4 cellular contexts compared by ENCODE assay signal in the genomic region with DNA sequence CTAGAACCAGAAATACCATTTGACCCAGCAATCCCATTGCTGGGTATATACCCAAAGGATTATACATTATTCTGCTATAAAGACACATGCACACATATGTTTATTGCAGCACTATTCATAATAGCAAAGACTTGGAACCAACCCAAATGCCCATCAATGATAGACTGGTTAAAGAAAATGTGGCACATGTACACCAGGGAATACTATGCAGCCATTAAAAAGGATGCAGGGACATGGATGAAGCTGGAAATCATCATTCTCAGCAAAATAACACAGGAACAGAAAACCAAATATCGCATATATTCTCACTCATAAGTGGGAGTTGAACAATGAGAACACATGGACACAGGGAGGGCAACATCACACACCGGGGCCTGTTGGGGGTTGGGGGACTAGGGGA.
DNase-seq lines count a peak whose midpoint lies in the region; ATAC-seq, FAIRE-seq and TF ChIP-seq lines count a peak whose summit lies in the region.
"Not testable (repeated sequence)": the region's sequence is repeated elsewhere in the genome, so short reads cannot be mapped to it uniquely, and the experiment has no call there.

No MANE protein-coding gene starts in this region.

- H3K27me3 ChIP-seq in K562 (ENCODE audit: control insufficient read depth in 2 of 2, insufficient read depth in 2 of 2, low read length in 2 of 2), result not testable (repeated sequence)

- not testable (repeated sequence) for H4K20me1 ChIP-seq in K562 (replicated peaks; ENCODE audit: control insufficient read depth, insufficient read depth, low read length)

- WGBS in K562 (ENCODE audit: insufficient coverage, low coverage, missing lambda C conversion rate), result 0% methylated on average over 2 of the region's 2 CpGs

- peak overlapping the region; percentile 60 for H3K27ac Mint-ChIP-seq in stimulated activated naive CD8-positive, alpha-beta T cell treated with anti-CD3 and anti-CD28 coated beads, Interleukin-15, Interleukin-2, amounts not matched to agents 100 ng/mL and 50 ng/mL, for 24 hours

- DNase-seq in K562 (ENCODE audit: extremely low read depth in 1 of 4, low spot score in 3 of 4), result not testable (repeated sequence)

- H3K27me3 Mint-ChIP-seq in stimulated activated naive CD8-positive, alpha-beta T cell treated with anti-CD3 and anti-CD28 coated beads, Interleukin-15, Interleukin-2, amounts not matched to agents 100 ng/mL and 50 ng/mL, for 24 hours, result peaks cover 29% of the 10 kb centered on the region

- not testable (repeated sequence) for H3K36me3 Mint-ChIP-seq in stimulated activated naive CD8-positive, alpha-beta T cell treated with anti-CD3 and anti-CD28 coated beads, Interleukin-15, Interleukin-2, amounts not matched to agents 100 ng/mL and 50 ng/mL, for 24 hours (ENCODE audit: low read depth)

- not testable (repeated sequence) for TF ChIP-seq POLR2A in K562 (conservative IDR thresholded peaks at IDR 0.05)

- TF ChIP-seq EP300 in K562 (IDR thresholded peaks at IDR 0.05; ENCODE audit: low read length), result not testable (repeated sequence)

- TF ChIP-seq CTCF in HEK293 (tag by site-specific recombination; IDR thresholded peaks at IDR 0.05); K562 (IDR thresholded peaks at IDR 0.05 in 2 of 3, conservative IDR thresholded peaks at IDR 0.05 in 1 of 3; ENCODE audit: insufficient read depth in 2 of 3, low read depth in 1 of 3, low read length in 3 of 3): not testable (repeated sequence)

- H3K4me1 ChIP-seq in HEK293 (ENCODE audit: control insufficient read depth, insufficient read depth, low read length); K562 (replicated peaks in 1 of 2; ENCODE audit: control insufficient read depth in 2 of 2, insufficient read depth in 2 of 2, low read length in 2 of 2): not testable (repeated sequence)

- in situ Hi-C loops in K562 (cut with MboI), result not testable (repeated sequence)

- not testable (repeated sequence) for H3K9me3 Mint-ChIP-seq in stimulated activated naive CD8-positive, alpha-beta T cell treated with anti-CD3 and anti-CD28 coated beads, Interleukin-15, Interleukin-2, amounts not matched to agents 100 ng/mL and 50 ng/mL, for 24 hours

- not testable (repeated sequence) for H3K9ac ChIP-seq in K562 (ENCODE audit: insufficient read depth in 1 of 2, low read depth in 2 of 2, low read length in 2 of 2)

- H3K9me1 ChIP-seq in K562 (ENCODE audit: control insufficient read depth, insufficient read depth, low read length), result not testable (repeated sequence)

- not testable (repeated sequence) for TF ChIP-seq RAD21 in K562 (CRISPR knock-in tag; conservative IDR thresholded peaks at IDR 0.05 in 1 of 2, IDR thresholded peaks at IDR 0.05 in 1 of 2)

- not testable (repeated sequence) for H2AFZ ChIP-seq in K562 (ENCODE audit: low read depth, low read length)

- FAIRE-seq in K562 (lab: Jason Lieb, UNC), result not testable (repeated sequence)

- not testable (repeated sequence) for BruUV-seq in K562 (replicated peaks; lab: Mats Ljungman, UMichigan)

- intact Hi-C loops in K562 (cut with micrococcal nuclease), result not testable (repeated sequence)

- POLR2A ChIA-PET in HEK293 (lab: Yijun Ruan, JAX), result not testable (repeated sequence)
- POLR2A ChIA-PET in K562 (lab: Yijun Ruan, JAX), result interaction anchor here (0.6 kb wide), 1 partner anchor 57 kb away, joined by 4 read pairs; no protein-coding TSS in a partner anchor

- H3K4me1 Mint-ChIP-seq in stimulated activated naive CD8-positive, alpha-beta T cell treated with anti-CD3 and anti-CD28 coated beads, Interleukin-15, Interleukin-2, amounts not matched to agents 100 ng/mL and 50 ng/mL, for 24 hours (ENCODE audit: low read depth), result not testable (repeated sequence)

- not testable (repeated sequence) for H3K36me3 ChIP-seq in HEK293 (ENCODE audit: control insufficient read depth in 2 of 2, insufficient read depth in 1 of 2, low read length in 2 of 2); K562 (ENCODE audit: control insufficient read depth, insufficient read depth, low read length)

- not testable (repeated sequence) for H3K4me2 ChIP-seq in K562 (ENCODE audit: insufficient read depth, low read length)

- CTCF ChIA-PET in HEK293 (lab: Yijun Ruan, JAX), result interaction anchor here (0.6 kb wide), 1 partner anchor 106 kb away, joined by 3 read pairs; no protein-coding TSS in a partner anchor
- CTCF ChIA-PET in K562 (lab: Yijun Ruan, JAX; ENCODE audit: low intra/inter-chr PET ratio), result not testable (repeated sequence)

- not testable (repeated sequence) for H3K4me3 Mint-ChIP-seq in stimulated activated naive CD8-positive, alpha-beta T cell treated with anti-CD3 and anti-CD28 coated beads, Interleukin-15, Interleukin-2, amounts not matched to agents 100 ng/mL and 50 ng/mL, for 24 hours

- ATAC-seq in SK-N-SH treated with all-trans-retinoic acid at 6 μM for 48 hours, K562: not testable (repeated sequence)

- not testable (repeated sequence) for H3K79me2 ChIP-seq in K562 (ENCODE audit: control insufficient read depth, insufficient read depth, low read length)

- H3K27ac ChIP-seq in HEK293 (ENCODE audit: extremely low read depth, low read depth, low read length); K562 (ENCODE audit: extremely low read depth, low read depth, low read length): not testable (repeated sequence)

- not testable (repeated sequence) for H3K9me3 ChIP-seq in HEK293 (ENCODE audit: control insufficient read depth, insufficient read depth, low read depth, low read length); K562 (replicated peaks; ENCODE audit: control insufficient read depth, insufficient read depth, low read depth, low read length)

- H3K4me3 ChIP-seq in HEK293 (ENCODE audit: low read depth, low read length); K562: not testable (repeated sequence)

TF ChIP-seq in HEK293, 187 proteins besides CTCF, POLR2A, EP300 and RAD21:
- TF ChIP-seq ZNF146 (tag by site-specific recombination; IDR thresholded peaks at IDR 0.05), result peak; percentile 82

TF ChIP-seq in SK-N-SH treated with all-trans-retinoic acid at 6 μM for 48 hours, 23 proteins besides CTCF, POLR2A, EP300 and RAD21:
- TF ChIP-seq ZNF8 (CRISPR knock-in tag; IDR thresholded peaks at IDR 0.05), result peak; percentile 57; the same call in 1 of the 2 replicates

TF ChIP-seq in K562, 482 proteins besides CTCF, POLR2A, EP300 and RAD21:
- peak; percentile 55 for TF ChIP-seq ZNF146 (CRISPR knock-in tag; IDR thresholded peaks at IDR 0.05; ENCODE audit: unreplicated experiment)
